Comparison of ENCODE assay signal across 8 cellular contexts in the genomic region with DNA sequence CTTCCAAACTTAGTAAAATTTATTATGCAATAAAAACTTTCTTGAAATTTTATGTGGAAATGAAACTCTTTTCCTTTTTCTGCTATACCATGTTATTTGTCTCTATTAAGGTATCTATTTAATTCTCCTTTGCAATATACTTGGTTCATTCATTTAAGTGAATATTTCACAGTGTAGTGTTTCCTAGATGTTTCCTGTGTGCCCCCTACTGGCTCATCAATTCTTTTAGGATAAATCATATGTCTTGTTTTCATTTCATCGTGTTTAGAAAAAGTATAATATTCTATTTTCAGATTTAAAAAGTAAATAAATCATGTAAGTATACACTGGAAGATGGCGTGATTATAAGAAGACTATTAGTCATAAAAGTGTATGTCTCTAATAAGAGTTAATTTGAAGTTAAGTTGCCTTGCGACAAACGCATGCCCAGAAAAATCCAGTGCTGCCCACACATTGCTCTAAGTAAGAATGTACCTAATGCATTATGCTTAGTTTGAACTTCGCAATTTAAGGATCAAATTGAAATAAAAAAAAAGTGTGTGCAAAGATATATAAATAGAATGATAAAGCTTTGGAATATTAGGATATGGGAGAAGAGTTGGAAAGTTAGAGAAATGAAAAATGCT.
DNase-seq lines count a peak whose midpoint lies in the region; ATAC-seq lines count a peak whose summit lies in the region.

No MANE protein-coding gene starts in this region.

- peak; percentile 43 for DNase-seq in NCI-H510A treated with DMSO at 0.1 percent for 48 hours (lab: John Stamatoyannopoulos, UW)
- DNase-seq in NCI-H510A (lab: John Stamatoyannopoulos, UW): no peak
- peak; percentile 44 for DNase-seq in RKO (ENCODE audit: low spot score)
- DNase-seq in iris pigment epithelial cell (ENCODE audit: low read depth): peak; percentile 7
- DNase-seq in activated CD4-positive, alpha-beta T cell treated with anti-CD3 and anti-CD28 coated beads for 4 hours: no peak
- DNase-seq in NOMO-1 treated with dmso at 0.1 percent for 144 hours (lab: John Stamatoyannopoulos, UW; ENCODE audit: unreplicated experiment): no peak

- peak; percentile 64 for ATAC-seq in HG03432 (IDR thresholded peaks at IDR 0.05; ENCODE audit: unreplicated experiment)
- ATAC-seq in HG03108 (IDR thresholded peaks at IDR 0.05; ENCODE audit: unreplicated experiment): no peak

Comparison
In these comparisons a context has a peak if more than half of its experiments do, and no peak if none do; other contexts are left out.
1. DNase-seq: peak in NCI-H510A treated with DMSO at 0.1 percent for 48 hours (single experiment), RKO (single experiment) and iris pigment epithelial cell (single experiment); none in NCI-H510A (single experiment), activated CD4-positive, alpha-beta T cell treated with anti-CD3 and anti-CD28 coated beads for 4 hours (0 of 2) and NOMO-1 treated with dmso at 0.1 percent for 144 hours (single experiment).